ENCODE assay signal across 1 cellular context in genomic region chr19:33393286-33394005, GRCh38.
A peak's percentile ranks its signal among the peaks of the same experiment; 100 is the strongest.
TF ChIP-seq lines count a peak whose summit lies in the region.

No MANE protein-coding gene starts in this region.

TF ChIP-seq in HepG2, 621 proteins besides CTCF, POLR2A, EP300 and RAD21 (continued from another document and continues in another):
- TF ChIP-seq BATF2 (CRISPR knock-in tag; IDR thresholded peaks at IDR 0.05) (no peak), RNF2 (conservative IDR thresholded peaks at IDR 0.05; ENCODE audit: low read depth) (no peak), THAP7 (CRISPR knock-in tag; IDR thresholded peaks at IDR 0.05) (no peak), ZNF329 (CRISPR knock-in tag; IDR thresholded peaks at IDR 0.05; ENCODE audit: low read depth) (no peak), TEAD2 (CRISPR knock-in tag; IDR thresholded peaks at IDR 0.05) (no peak), NR2F1 (CRISPR knock-in tag; IDR thresholded peaks at IDR 0.05) (no peak; a peak in 1 of 4 replicates), KDM1A (CRISPR knock-in tag; IDR thresholded peaks at IDR 0.05) (no peak), ZNF766 (CRISPR knock-in tag; IDR thresholded peaks at IDR 0.05; ENCODE audit: borderline replicate concordance) (0 out of 2 replicates have a peak, but pooled peaks have one; percentile 3), ZNF430 (CRISPR knock-in tag; IDR thresholded peaks at IDR 0.05) (no peak), ZNF512 (CRISPR knock-in tag; IDR thresholded peaks at IDR 0.05) (no peak), ZZZ3 (CRISPR knock-in tag; IDR thresholded peaks at IDR 0.05; ENCODE audit: borderline replicate concordance) (no peak), ZNF543 (CRISPR knock-in tag; IDR thresholded peaks at IDR 0.05) (no peak), MEF2D (CRISPR knock-in tag; IDR thresholded peaks at IDR 0.05) (peak; percentile 45; the same call in 1 of the 2 replicates), ZNF597 (CRISPR knock-in tag; IDR thresholded peaks at IDR 0.05) (no peak), SMC3 (IDR thresholded peaks at IDR 0.05; ENCODE audit: low read length) (no peak), NONO (IDR thresholded peaks at IDR 0.05) (no peak), NONO (CRISPR knock-in tag; conservative IDR thresholded peaks at IDR 0.05) (no peak), FOXA1 (IDR thresholded peaks at IDR 0.05) (no peak), FOXA1 (CRISPR knock-in tag; IDR thresholded peaks at IDR 0.05) (peak; percentile 56), RELA (CRISPR knock-in tag; IDR thresholded peaks at IDR 0.05) (no peak), ZNF260 (CRISPR knock-in tag; IDR thresholded peaks at IDR 0.05; ENCODE audit: borderline replicate concordance, low read depth) (no peak), ISX (CRISPR knock-in tag; conservative IDR thresholded peaks at IDR 0.05) (no peak), ZBTB44 (CRISPR knock-in tag; IDR thresholded peaks at IDR 0.05) (no peak), ZNF678 (CRISPR knock-in tag; IDR thresholded peaks at IDR 0.05) (no peak), REL (CRISPR knock-in tag; conservative IDR thresholded peaks at IDR 0.05) (0 out of 2 replicates have a peak, but pooled peaks have one; percentile 4), ZNF652 (CRISPR knock-in tag; IDR thresholded peaks at IDR 0.05; ENCODE audit: borderline replicate concordance, low read depth) (no peak), DNMT3B (CRISPR knock-in tag; conservative IDR thresholded peaks at IDR 0.05) (no peak), ZNF431 (CRISPR knock-in tag; IDR thresholded peaks at IDR 0.05; ENCODE audit: borderline replicate concordance, low read depth) (no peak), ZBTB34 (CRISPR knock-in tag; IDR thresholded peaks at IDR 0.05) (no peak), ZNF446 (CRISPR knock-in tag; IDR thresholded peaks at IDR 0.05) (no peak), CSRNP1 (CRISPR knock-in tag; IDR thresholded peaks at IDR 0.05) (no peak), ZNF572 (CRISPR knock-in tag; IDR thresholded peaks at IDR 0.05) (peak; percentile 58), HNF4A (CRISPR knock-in tag; IDR thresholded peaks at IDR 0.05) (peak; percentile 14; the same call in 1 of the 2 replicates), ZNF567 (CRISPR knock-in tag; IDR thresholded peaks at IDR 0.05; ENCODE audit: borderline replicate concordance) (no peak), ZNF484 (CRISPR knock-in tag; IDR thresholded peaks at IDR 0.05; ENCODE audit: borderline replicate concordance, low read depth) (no peak), SP5 (CRISPR knock-in tag; IDR thresholded peaks at IDR 0.05; ENCODE audit: borderline replicate concordance, low read depth) (peak; percentile 63; the same call in 1 of the 2 replicates), NFYB (CRISPR knock-in tag; IDR thresholded peaks at IDR 0.05) (no peak), ZNF441 (CRISPR knock-in tag; IDR thresholded peaks at IDR 0.05; ENCODE audit: borderline replicate concordance) (0 out of 2 replicates have a peak, but pooled peaks have one; percentile 37), ZNF589 (CRISPR knock-in tag; conservative IDR thresholded peaks at IDR 0.05) (no peak), GTF3A (CRISPR knock-in tag; conservative IDR thresholded peaks at IDR 0.05) (no peak), AGO1 (IDR thresholded peaks at IDR 0.05; ENCODE audit: low read depth, low read length, poor library complexity, severe bottlenecking) (no peak), ZNF558 (CRISPR knock-in tag; IDR thresholded peaks at IDR 0.05; ENCODE audit: borderline replicate concordance) (no peak), MED1 (CRISPR knock-in tag; IDR thresholded peaks at IDR 0.05) (peak; percentile 52; the same call in 1 of the 2 replicates), POGZ (CRISPR knock-in tag; IDR thresholded peaks at IDR 0.05) (no peak), ZBTB26 (CRISPR knock-in tag; IDR thresholded peaks at IDR 0.05; ENCODE audit: borderline replicate concordance) (no peak), YEATS2 (CRISPR knock-in tag; IDR thresholded peaks at IDR 0.05; ENCODE audit: borderline replicate concordance) (no peak), SIN3A (IDR thresholded peaks at IDR 0.05; ENCODE audit: borderline replicate concordance, low read depth, low read length) (no peak), ZNF33A (CRISPR knock-in tag; IDR thresholded peaks at IDR 0.05; ENCODE audit: borderline replicate concordance) (no peak), ZNF468 (CRISPR knock-in tag; IDR thresholded peaks at IDR 0.05) (no peak), MTA3 (CRISPR knock-in tag; IDR thresholded peaks at IDR 0.05) (no peak), NR2F6 (IDR thresholded peaks at IDR 0.05) (no peak), NR2F6 (CRISPR knock-in tag; IDR thresholded peaks at IDR 0.05) (peak; percentile 15; the same call in 1 of the 2 replicates), CREBL2 (CRISPR knock-in tag; IDR thresholded peaks at IDR 0.05; ENCODE audit: borderline replicate concordance) (no peak), RBAK (CRISPR knock-in tag; IDR thresholded peaks at IDR 0.05) (no peak), PCBP2 (optimal IDR thresholded peaks at IDR 0.05; ENCODE audit: low read depth, low read length, poor library complexity, severe bottlenecking) (no peak)
- TF ChIP-seq, protein P1, sequence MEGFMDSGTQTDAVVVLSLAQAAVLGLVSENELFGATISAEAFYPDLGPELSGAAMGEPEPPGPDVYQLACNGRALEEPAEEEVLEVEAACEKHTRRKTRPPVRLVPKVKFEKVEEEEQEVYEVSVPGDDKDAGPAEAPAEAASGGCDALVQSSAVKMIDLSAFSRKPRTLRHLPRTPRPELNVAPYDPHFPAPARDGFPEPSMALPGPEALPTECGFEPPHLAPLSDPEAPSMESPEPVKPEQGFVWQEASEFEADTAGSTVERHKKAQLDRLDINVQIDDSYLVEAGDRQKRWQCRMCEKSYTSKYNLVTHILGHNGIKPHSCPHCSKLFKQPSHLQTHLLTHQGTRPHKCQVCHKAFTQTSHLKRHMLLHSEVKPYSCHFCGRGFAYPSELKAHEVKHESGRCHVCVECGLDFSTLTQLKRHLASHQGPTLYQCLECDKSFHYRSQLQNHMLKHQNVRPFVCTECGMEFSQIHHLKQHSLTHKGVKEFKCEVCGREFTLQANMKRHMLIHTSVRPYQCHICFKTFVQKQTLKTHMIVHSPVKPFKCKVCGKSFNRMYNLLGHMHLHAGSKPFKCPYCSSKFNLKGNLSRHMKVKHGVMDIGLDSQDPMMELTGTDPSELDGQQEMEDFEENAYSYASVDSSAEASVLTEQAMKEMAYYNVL (CRISPR knock-in tag; IDR thresholded peaks at IDR 0.05; ENCODE audit: borderline replicate concordance): no peak
- TF ChIP-seq, protein P2, sequence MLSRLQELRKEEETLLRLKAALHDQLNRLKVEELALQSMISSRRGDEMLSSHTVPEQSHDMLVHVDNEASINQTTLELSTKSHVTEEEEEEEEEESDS (CRISPR knock-in tag; IDR thresholded peaks at IDR 0.05; ENCODE audit: borderline replicate concordance): no peak
- TF ChIP-seq, protein P3, sequence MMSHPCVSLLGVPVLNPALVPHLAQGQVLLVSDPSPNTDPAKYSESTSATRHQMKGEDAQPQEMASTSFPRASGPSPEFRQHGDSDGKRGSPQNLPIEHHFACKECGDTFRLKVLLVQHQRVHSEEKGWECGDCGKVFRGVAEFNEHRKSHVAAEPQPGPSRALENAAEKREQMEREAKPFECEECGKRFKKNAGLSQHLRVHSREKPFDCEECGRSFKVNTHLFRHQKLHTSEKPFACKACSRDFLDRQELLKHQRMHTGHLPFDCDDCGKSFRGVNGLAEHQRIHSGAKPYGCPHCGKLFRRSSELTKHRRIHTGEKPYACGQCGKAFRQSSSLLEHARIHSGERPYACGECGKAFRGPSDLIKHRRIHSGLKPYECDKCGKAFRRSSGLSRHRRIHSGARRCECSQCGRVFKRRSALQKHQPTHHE (CRISPR knock-in tag; IDR thresholded peaks at IDR 0.05; ENCODE audit: borderline replicate concordance): 0 out of 2 replicates have a peak, but pooled peaks have one; percentile 7
- TF ChIP-seq, protein P4, sequence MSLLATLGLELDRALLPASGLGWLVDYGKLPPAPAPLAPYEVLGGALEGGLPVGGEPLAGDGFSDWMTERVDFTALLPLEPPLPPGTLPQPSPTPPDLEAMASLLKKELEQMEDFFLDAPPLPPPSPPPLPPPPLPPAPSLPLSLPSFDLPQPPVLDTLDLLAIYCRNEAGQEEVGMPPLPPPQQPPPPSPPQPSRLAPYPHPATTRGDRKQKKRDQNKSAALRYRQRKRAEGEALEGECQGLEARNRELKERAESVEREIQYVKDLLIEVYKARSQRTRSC (CRISPR knock-in tag; IDR thresholded peaks at IDR 0.05; ENCODE audit: low read depth): no peak
